1 cellular context compared by ENCODE assay signal in the genomic region with DNA sequence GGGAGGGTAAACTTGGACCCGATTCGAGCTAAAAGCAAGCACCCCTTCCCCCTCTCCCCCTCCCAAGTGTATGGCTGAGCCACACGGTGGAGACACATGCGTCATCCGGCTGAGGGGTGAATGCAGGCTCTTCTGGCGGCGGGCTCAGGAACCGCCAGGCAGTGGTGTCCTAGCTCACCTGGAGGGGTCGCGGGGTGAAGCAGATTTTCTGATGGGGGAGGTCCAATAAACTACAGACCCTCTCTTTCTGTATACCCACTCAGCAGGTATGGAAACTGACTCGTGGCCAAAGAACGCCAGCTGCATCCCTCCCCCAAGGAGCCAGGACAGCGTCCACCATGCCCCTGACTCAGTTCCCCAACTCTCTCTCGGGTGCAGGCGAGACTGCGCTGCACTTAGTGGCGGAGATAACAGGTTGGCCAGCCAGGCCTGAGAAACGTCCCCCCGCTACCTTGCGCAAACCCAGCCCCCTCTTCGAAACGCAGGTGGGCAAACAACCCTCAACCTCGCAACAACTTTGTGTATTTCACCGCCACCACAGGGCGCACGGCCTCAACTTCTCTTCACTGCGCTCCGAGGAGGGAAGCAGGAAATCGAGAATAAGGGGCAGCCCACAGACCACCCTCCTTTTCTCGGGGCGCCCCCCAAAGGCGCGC.
A peak's percentile ranks its signal among the peaks of the same experiment; 100 is the strongest.
TF ChIP-seq lines count a peak whose summit lies in the region.

No MANE protein-coding gene starts in this region.

TF ChIP-seq in HepG2, 621 proteins besides CTCF, POLR2A, EP300 and RAD21 (continued from another document and continues in another):
- TF ChIP-seq, protein P1, sequence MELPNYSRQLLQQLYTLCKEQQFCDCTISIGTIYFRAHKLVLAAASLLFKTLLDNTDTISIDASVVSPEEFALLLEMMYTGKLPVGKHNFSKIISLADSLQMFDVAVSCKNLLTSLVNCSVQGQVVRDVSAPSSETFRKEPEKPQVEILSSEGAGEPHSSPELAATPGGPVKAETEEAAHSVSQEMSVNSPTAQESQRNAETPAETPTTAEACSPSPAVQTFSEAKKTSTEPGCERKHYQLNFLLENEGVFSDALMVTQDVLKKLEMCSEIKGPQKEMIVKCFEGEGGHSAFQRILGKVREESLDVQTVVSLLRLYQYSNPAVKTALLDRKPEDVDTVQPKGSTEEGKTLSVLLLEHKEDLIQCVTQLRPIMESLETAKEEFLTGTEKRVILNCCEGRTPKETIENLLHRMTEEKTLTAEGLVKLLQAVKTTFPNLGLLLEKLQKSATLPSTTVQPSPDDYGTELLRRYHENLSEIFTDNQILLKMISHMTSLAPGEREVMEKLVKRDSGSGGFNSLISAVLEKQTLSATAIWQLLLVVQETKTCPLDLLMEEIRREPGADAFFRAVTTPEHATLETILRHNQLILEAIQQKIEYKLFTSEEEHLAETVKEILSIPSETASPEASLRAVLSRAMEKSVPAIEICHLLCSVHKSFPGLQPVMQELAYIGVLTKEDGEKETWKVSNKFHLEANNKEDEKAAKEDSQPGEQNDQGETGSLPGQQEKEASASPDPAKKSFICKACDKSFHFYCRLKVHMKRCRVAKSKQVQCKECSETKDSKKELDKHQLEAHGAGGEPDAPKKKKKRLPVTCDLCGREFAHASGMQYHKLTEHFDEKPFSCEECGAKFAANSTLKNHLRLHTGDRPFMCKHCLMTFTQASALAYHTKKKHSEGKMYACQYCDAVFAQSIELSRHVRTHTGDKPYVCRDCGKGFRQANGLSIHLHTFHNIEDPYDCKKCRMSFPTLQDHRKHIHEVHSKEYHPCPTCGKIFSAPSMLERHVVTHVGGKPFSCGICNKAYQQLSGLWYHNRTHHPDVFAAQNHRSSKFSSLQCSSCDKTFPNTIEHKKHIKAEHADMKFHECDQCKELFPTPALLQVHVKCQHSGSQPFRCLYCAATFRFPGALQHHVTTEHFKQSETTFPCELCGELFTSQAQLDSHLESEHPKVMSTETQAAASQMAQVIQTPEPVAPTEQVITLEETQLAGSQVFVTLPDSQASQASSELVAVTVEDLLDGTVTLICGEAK (IDR thresholded peaks at IDR 0.05): no peak
- TF ChIP-seq, protein P1 (CRISPR knock-in tag; IDR thresholded peaks at IDR 0.05): no peak
- no peak for TF ChIP-seq RCOR2 (CRISPR knock-in tag; IDR thresholded peaks at IDR 0.05)
- TF ChIP-seq ZNF703 (CRISPR knock-in tag; IDR thresholded peaks at IDR 0.05; ENCODE audit: borderline replicate concordance): no peak
- TF ChIP-seq, protein P2, sequence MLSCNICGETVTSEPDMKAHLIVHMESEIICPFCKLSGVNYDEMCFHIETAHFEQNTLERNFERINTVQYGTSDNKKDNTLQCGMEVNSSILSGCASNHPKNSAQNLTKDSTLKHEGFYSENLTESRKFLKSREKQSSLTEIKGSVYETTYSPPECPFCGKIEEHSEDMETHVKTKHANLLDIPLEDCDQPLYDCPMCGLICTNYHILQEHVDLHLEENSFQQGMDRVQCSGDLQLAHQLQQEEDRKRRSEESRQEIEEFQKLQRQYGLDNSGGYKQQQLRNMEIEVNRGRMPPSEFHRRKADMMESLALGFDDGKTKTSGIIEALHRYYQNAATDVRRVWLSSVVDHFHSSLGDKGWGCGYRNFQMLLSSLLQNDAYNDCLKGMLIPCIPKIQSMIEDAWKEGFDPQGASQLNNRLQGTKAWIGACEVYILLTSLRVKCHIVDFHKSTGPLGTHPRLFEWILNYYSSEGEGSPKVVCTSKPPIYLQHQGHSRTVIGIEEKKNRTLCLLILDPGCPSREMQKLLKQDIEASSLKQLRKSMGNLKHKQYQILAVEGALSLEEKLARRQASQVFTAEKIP (CRISPR knock-in tag; IDR thresholded peaks at IDR 0.05; ENCODE audit: borderline replicate concordance): 0 out of 2 replicates have a peak, but pooled peaks have one; percentile 33
- no peak for TF ChIP-seq BHLHE40 (IDR thresholded peaks at IDR 0.05; ENCODE audit: low read length)
- TF ChIP-seq, protein P3, sequence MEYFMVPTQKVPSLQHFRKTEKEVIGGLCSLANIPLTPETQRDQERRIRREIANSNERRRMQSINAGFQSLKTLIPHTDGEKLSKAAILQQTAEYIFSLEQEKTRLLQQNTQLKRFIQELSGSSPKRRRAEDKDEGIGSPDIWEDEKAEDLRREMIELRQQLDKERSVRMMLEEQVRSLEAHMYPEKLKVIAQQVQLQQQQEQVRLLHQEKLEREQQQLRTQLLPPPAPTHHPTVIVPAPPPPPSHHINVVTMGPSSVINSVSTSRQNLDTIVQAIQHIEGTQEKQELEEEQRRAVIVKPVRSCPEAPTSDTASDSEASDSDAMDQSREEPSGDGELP (IDR thresholded peaks at IDR 0.05; ENCODE audit: borderline replicate concordance, low read depth): peak; percentile 37; the same call in 1 of the 2 replicates
- no peak for TF ChIP-seq NCOA1 (CRISPR knock-in tag; IDR thresholded peaks at IDR 0.05)
- no peak for TF ChIP-seq SMARCE1 (IDR thresholded peaks at IDR 0.05; ENCODE audit: borderline replicate concordance)
- TF ChIP-seq PHF8 (CRISPR knock-in tag; IDR thresholded peaks at IDR 0.05): peak; percentile 31; the same call in 1 of the 2 replicates
- no peak for TF ChIP-seq PCBP1 (IDR thresholded peaks at IDR 0.05; ENCODE audit: borderline replicate concordance, low read depth, low read length)
- TF ChIP-seq PHB2 (IDR thresholded peaks at IDR 0.05; ENCODE audit: partially characterized antibody): no peak
- no peak for TF ChIP-seq RBFOX2 (IDR thresholded peaks at IDR 0.05; ENCODE audit: low read depth, low read length)
- no peak for TF ChIP-seq FOXJ3 (CRISPR knock-in tag; IDR thresholded peaks at IDR 0.05; ENCODE audit: borderline replicate concordance)
- TF ChIP-seq HNRNPK (IDR thresholded peaks at IDR 0.05; ENCODE audit: low read depth, low read length, poor library complexity, severe bottlenecking): no peak
- TF ChIP-seq, protein P4, sequence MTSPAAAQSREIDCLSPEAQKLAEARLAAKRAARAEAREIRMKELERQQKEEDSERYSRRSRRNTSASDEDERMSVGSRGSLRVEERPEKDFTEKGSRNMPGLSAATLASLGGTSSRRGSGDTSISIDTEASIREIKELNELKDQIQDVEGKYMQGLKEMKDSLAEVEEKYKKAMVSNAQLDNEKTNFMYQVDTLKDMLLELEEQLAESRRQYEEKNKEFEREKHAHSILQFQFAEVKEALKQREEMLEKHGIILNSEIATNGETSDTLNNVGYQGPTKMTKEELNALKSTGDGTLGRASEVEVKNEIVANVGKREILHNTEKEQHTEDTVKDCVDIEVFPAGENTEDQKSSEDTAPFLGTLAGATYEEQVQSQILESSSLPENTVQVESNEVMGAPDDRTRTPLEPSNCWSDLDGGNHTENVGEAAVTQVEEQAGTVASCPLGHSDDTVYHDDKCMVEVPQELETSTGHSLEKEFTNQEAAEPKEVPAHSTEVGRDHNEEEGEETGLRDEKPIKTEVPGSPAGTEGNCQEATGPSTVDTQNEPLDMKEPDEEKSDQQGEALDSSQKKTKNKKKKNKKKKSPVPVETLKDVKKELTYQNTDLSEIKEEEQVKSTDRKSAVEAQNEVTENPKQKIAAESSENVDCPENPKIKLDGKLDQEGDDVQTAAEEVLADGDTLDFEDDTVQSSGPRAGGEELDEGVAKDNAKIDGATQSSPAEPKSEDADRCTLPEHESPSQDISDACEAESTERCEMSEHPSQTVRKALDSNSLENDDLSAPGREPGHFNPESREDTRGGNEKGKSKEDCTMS (CRISPR knock-in tag; conservative IDR thresholded peaks at IDR 0.05): no peak
- no peak for TF ChIP-seq RAD51 (IDR thresholded peaks at IDR 0.05; ENCODE audit: borderline replicate concordance)
- no peak for TF ChIP-seq SSRP1 (CRISPR knock-in tag; IDR thresholded peaks at IDR 0.05)
- TF ChIP-seq ZNF234 (CRISPR knock-in tag; conservative IDR thresholded peaks at IDR 0.05): no peak
- no peak for TF ChIP-seq GATAD1 (CRISPR knock-in tag; IDR thresholded peaks at IDR 0.05)
- TF ChIP-seq, protein P5, sequence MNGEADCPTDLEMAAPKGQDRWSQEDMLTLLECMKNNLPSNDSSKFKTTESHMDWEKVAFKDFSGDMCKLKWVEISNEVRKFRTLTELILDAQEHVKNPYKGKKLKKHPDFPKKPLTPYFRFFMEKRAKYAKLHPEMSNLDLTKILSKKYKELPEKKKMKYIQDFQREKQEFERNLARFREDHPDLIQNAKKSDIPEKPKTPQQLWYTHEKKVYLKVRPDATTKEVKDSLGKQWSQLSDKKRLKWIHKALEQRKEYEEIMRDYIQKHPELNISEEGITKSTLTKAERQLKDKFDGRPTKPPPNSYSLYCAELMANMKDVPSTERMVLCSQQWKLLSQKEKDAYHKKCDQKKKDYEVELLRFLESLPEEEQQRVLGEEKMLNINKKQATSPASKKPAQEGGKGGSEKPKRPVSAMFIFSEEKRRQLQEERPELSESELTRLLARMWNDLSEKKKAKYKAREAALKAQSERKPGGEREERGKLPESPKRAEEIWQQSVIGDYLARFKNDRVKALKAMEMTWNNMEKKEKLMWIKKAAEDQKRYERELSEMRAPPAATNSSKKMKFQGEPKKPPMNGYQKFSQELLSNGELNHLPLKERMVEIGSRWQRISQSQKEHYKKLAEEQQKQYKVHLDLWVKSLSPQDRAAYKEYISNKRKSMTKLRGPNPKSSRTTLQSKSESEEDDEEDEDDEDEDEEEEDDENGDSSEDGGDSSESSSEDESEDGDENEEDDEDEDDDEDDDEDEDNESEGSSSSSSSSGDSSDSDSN (CRISPR knock-in tag; IDR thresholded peaks at IDR 0.05): no peak; the same call in 1 of the 2 replicates
- TF ChIP-seq ZNF768 (CRISPR knock-in tag; IDR thresholded peaks at IDR 0.05): no peak
- TF ChIP-seq, protein P6, sequence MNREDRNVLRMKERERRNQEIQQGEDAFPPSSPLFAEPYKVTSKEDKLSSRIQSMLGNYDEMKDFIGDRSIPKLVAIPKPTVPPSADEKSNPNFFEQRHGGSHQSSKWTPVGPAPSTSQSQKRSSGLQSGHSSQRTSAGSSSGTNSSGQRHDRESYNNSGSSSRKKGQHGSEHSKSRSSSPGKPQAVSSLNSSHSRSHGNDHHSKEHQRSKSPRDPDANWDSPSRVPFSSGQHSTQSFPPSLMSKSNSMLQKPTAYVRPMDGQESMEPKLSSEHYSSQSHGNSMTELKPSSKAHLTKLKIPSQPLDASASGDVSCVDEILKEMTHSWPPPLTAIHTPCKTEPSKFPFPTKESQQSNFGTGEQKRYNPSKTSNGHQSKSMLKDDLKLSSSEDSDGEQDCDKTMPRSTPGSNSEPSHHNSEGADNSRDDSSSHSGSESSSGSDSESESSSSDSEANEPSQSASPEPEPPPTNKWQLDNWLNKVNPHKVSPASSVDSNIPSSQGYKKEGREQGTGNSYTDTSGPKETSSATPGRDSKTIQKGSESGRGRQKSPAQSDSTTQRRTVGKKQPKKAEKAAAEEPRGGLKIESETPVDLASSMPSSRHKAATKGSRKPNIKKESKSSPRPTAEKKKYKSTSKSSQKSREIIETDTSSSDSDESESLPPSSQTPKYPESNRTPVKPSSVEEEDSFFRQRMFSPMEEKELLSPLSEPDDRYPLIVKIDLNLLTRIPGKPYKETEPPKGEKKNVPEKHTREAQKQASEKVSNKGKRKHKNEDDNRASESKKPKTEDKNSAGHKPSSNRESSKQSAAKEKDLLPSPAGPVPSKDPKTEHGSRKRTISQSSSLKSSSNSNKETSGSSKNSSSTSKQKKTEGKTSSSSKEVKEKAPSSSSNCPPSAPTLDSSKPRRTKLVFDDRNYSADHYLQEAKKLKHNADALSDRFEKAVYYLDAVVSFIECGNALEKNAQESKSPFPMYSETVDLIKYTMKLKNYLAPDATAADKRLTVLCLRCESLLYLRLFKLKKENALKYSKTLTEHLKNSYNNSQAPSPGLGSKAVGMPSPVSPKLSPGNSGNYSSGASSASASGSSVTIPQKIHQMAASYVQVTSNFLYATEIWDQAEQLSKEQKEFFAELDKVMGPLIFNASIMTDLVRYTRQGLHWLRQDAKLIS (CRISPR knock-in tag; IDR thresholded peaks at IDR 0.05): 0 out of 2 replicates have a peak, but pooled peaks have one; percentile 8
- TF ChIP-seq, protein P7, sequence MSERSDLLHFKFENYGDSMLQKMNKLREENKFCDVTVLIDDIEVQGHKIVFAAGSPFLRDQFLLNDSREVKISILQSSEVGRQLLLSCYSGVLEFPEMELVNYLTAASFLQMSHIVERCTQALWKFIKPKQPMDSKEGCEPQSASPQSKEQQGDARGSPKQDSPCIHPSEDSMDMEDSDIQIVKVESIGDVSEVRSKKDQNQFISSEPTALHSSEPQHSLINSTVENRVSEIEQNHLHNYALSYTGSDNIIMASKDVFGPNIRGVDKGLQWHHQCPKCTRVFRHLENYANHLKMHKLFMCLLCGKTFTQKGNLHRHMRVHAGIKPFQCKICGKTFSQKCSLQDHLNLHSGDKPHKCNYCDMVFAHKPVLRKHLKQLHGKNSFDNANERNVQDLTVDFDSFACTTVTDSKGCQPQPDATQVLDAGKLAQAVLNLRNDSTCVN (CRISPR knock-in tag; IDR thresholded peaks at IDR 0.05; ENCODE audit: borderline replicate concordance): no peak
- TF ChIP-seq, protein P8, sequence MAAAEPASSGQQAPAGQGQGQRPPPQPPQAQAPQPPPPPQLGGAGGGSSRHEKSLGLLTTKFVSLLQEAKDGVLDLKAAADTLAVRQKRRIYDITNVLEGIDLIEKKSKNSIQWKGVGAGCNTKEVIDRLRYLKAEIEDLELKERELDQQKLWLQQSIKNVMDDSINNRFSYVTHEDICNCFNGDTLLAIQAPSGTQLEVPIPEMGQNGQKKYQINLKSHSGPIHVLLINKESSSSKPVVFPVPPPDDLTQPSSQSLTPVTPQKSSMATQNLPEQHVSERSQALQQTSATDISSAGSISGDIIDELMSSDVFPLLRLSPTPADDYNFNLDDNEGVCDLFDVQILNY (CRISPR knock-in tag; conservative IDR thresholded peaks at IDR 0.05): no peak
- peak; percentile 28; the same call in 1 of the 2 replicates for TF ChIP-seq STAG1 (CRISPR knock-in tag; IDR thresholded peaks at IDR 0.05)
- TF ChIP-seq ZNF337 (CRISPR knock-in tag; IDR thresholded peaks at IDR 0.05; ENCODE audit: borderline replicate concordance, low read depth): no peak
